In the genomic region with DNA sequence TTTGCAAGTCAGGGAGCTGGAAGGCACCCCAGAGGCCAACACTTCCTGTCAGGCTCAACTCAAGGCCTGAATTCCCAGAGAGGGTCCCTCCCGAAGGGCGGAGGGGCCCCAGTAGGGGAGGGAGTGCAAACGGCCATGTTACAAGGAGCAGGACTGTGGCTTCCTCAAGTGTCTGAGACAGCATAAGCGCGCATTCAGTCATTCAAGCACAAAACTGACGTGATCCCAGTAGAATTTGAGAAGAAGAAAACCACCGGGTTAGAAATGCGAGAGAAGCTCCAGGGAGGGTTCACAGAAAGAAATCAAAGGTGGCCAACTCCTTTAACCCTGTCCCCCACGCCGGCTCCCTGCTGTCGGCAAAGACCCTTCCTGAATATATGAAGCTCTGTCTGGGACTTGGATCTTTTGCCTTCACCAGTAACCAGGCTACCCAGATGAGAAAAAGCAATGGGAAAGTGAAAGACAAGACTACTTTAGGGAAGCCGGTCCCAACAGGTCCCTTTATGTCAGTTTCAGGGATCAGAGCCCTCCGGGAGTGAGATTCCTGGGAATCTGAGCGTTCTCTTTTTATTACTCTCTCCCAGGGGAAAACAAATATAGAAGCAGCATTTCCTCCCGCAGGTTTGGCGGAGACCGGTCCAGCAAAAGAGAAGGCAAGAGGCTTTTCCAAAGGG, we compare ENCODE assay signal across 8 cellular contexts. TPM values are rescaled to one million over a fixed set of nuclear protein-coding genes. Genes with fewer than 3 reads are reported as not detected.
DNase-seq lines count a peak whose midpoint lies in the region; ATAC-seq and TF ChIP-seq lines count a peak whose summit lies in the region.

No MANE protein-coding gene starts in this region.

- H3K4me1 ChIP-seq in mesodermal cell (ENCODE audit: control insufficient read depth, insufficient read depth, low read length, poor library complexity, severe bottlenecking) (peaks cover 55% of the 10 kb centered on the region), transverse colon (peaks cover 9 to 39% (median 21%) of the 10 kb centered on the region in 4 donors)

- H3K27me3 Mint-ChIP-seq in activated CD4-positive, alpha-beta T cell treated with anti-CD3 and anti-CD28 coated beads, Interleukin-2, amount 10 ng/mL, durations not matched to agents 24 days and 14 days = peaks cover 61% of the 10 kb centered on the region

- in situ Hi-C loops in transverse colon (cut with MboI; ENCODE audit: low pct_ligation_motif_present in 1 of 4, low pct_unique_long_range_greater_than_20kb in 1 of 4, low sequenced_read_pairs in 3 of 4) = no loop called here

- H3K36me3 Mint-ChIP-seq in activated CD4-positive, alpha-beta T cell treated with anti-CD3 and anti-CD28 coated beads, Interleukin-2, amount 10 ng/mL, durations not matched to agents 24 days and 14 days (ENCODE audit: low read depth) = no peaks in the 10 kb centered on the region

- peaks cover 10% of the 10 kb centered on the region for H3K4me1 Mint-ChIP-seq in activated CD4-positive, alpha-beta T cell treated with anti-CD3 and anti-CD28 coated beads, Interleukin-2, amount 10 ng/mL, durations not matched to agents 24 days and 14 days

- no peaks in the 10 kb centered on the region for H3K9me3 ChIP-seq in mesodermal cell (ENCODE audit: control insufficient read depth, low read length)
- no peaks in the 10 kb centered on the region for H3K9me3 ChIP-seq in transverse colon

- H3K36me3 ChIP-seq in mesodermal cell (ENCODE audit: control insufficient read depth, insufficient read depth, low read length) (peaks cover 3% of the 10 kb centered on the region), transverse colon (no peaks in the 10 kb centered on the region)

- peaks cover 0 to 78% (median 26%) of the 10 kb centered on the region in 45 donors for H3K27me3 ChIP-seq in dorsolateral prefrontal cortex
- H3K27me3 ChIP-seq in transverse colon = peaks cover 25% of the 10 kb centered on the region

- peak overlapping the region; percentile 61 for H3K4me3 Mint-ChIP-seq in activated CD4-positive, alpha-beta T cell treated with anti-CD3 and anti-CD28 coated beads, Interleukin-2, amount 10 ng/mL, durations not matched to agents 24 days and 14 days

- ATAC-seq in GM18505 (IDR thresholded peaks at IDR 0.05; ENCODE audit: unreplicated experiment) = no peak
- ATAC-seq in HG03460 (IDR thresholded peaks at IDR 0.05; ENCODE audit: unreplicated experiment) = no peak

- H3K9me3 Mint-ChIP-seq in activated CD4-positive, alpha-beta T cell treated with anti-CD3 and anti-CD28 coated beads, Interleukin-2, amount 10 ng/mL, durations not matched to agents 24 days and 14 days = no peaks in the 10 kb centered on the region

- peak overlapping the region in 55 of 59 donors; percentile 16 to 85 (median 74) for H3K27ac ChIP-seq in dorsolateral prefrontal cortex
- H3K27ac ChIP-seq in mesodermal cell (ENCODE audit: low read depth, low read length, severe bottlenecking) = peak overlapping the region; percentile 31
- peak overlapping the region; percentile 66 to 80 (median 75) for H3K27ac ChIP-seq in transverse colon

- H3K27ac Mint-ChIP-seq in activated CD4-positive, alpha-beta T cell treated with anti-CD3 and anti-CD28 coated beads, Interleukin-2, amount 10 ng/mL, durations not matched to agents 24 days and 14 days = no peak overlapping the region

- TF ChIP-seq EP300 in transverse colon (IDR thresholded peaks at IDR 0.05; ENCODE audit: low read depth) = no peak

- no peak for TF ChIP-seq CTCF in dorsolateral prefrontal cortex (IDR thresholded peaks at IDR 0.05 in 54 of 56, conservative IDR thresholded peaks at IDR 0.05 in 2 of 56; ENCODE audit: low read depth in 1 of 56, partially characterized antibody in 56 of 56)
- TF ChIP-seq CTCF in transverse colon (IDR thresholded peaks at IDR 0.05) = no peak

- WGBS in mesodermal cell (ENCODE audit: insufficient coverage in 2 of 2), 2 experiments = 20 to 24% methylated on average over 12 to 13 of the region's 17 CpGs
- 4 to 37% methylated on average over 6 to 17 of the region's 17 CpGs for WGBS in transverse colon (ENCODE audit: low coverage in 1 of 2), 2 donors

- intact Hi-C loops in activated CD4-positive, alpha-beta T cell treated with anti-CD3 and anti-CD28 coated beads, Interleukin-2, amount 10 ng/mL, durations not matched to agents 24 days and 14 days (cut with micrococcal nuclease) = loop anchor here (5.0 kb wide), 2 partner anchors 56 to 101 kb away; no protein-coding TSS in a partner anchor
- intact Hi-C loops in dorsolateral prefrontal cortex (cut with DNase I) = loop anchor here in 1 of 2 donors (5.0 kb wide), 1 partner anchor 96 kb away; no protein-coding TSS in a partner anchor
- intact Hi-C loops in transverse colon (cut with DNase I; ENCODE audit: low total_unique reads) = loop anchor here (5.0 kb wide), 1 partner anchor 1299 kb away; no protein-coding TSS in a partner anchor

- DNase-seq in activated CD4-positive, alpha-beta T cell treated with anti-CD3 and anti-CD28 coated beads, Interleukin-2, amount 10 ng/mL, durations not matched to agents 24 days and 14 days = no peak
- no peak for DNase-seq in activated CD4-positive, alpha-beta T cell treated with anti-CD3 and anti-CD28 coated beads, Interleukin-2, amount 50 U/mL, for 1 hour
- peak in 1 of 10 donors; percentile 23 for DNase-seq in dorsolateral prefrontal cortex
- DNase-seq in transverse colon = no peak
- DNase-seq in NCI-H526 (lab: John Stamatoyannopoulos, UW) = no peak

- TF ChIP-seq POLR2A in transverse colon (IDR thresholded peaks at IDR 0.05) = no peak
- no peak for TF ChIP-seq POLR2A in GM18505 (IDR thresholded peaks at IDR 0.05; ENCODE audit: borderline replicate concordance, extremely low read depth, insufficient read depth, insufficient read length)

- H3K4me3 ChIP-seq in dorsolateral prefrontal cortex (peak overlapping the region; percentile 36 to 75 (median 61)), mesodermal cell (ENCODE audit: extremely low read depth, insufficient read depth, low read length, poor library complexity, severe bottlenecking) (peak overlapping the region; percentile 70), transverse colon (peak overlapping the region; percentile 20 to 51 (median 50))

RNA-seq across cellular contexts. Expression of a gene that starts 1.3 kb away (rescaled TPM):
- 3.6 and 3.9 TPM in 2 replicates for total RNA-seq in activated CD4-positive, alpha-beta T cell treated with anti-CD3 and anti-CD28 coated beads, Interleukin-2, amount 10 ng/mL, durations not matched to agents 24 days and 14 days
- total RNA-seq in dorsolateral prefrontal cortex (10 to 100 TPM; 17.3 to 49.9 (median 28.8) TPM), transverse colon (10 to 100 TPM; 12.2 to 42.6 (median 13.2) TPM)
- polyA plus RNA-seq in mesodermal cell (2013, experiment 1 of 2) = 48.5 TPM
- 54.6 TPM for polyA plus RNA-seq in mesodermal cell (2013, experiment 2 of 2)
